ENCODE assay signal across 6 cellular contexts in the genomic region with DNA sequence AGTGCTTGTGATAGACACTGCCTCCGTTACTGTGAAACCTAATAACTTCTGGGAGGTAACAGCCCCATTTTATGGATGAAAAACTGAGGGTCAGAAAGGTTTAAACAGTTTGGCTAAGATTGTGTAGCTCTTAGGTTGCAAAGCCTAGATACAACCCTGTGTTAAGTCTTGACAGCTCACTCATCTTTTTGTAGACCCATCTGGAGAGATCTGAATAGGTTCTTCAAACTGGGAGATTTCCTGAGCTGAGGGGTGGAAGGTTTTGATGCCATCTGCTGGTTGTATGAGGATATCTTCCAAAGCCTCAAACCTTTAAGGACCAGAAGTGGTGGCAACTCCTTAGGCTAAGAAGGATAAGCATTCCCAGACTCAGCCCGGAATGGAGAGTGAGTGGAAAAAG. TPM values are rescaled to one million over a fixed set of nuclear protein-coding genes. Genes with fewer than 3 reads are reported as not detected.
A peak's percentile ranks its signal among the peaks of the same experiment; 100 is the strongest.
DNase-seq lines count a peak whose midpoint lies in the region; ATAC-seq, FAIRE-seq and TF ChIP-seq lines count a peak whose summit lies in the region.

No MANE protein-coding gene starts in this region.

- H3K4me1 ChIP-seq in endothelial cell of umbilical vein (ENCODE audit: control insufficient read depth, extremely low read depth, insufficient read depth, low read length), result peaks cover 24% of the 10 kb centered on the region
- peaks cover 0 to 5% of the 10 kb centered on the region in 2 donors for H3K4me1 ChIP-seq in aorta (ENCODE audit: control insufficient read depth in 1 of 2, insufficient read depth in 2 of 2, low read length in 2 of 2)

- dilution Hi-C loops in endothelial cell of umbilical vein (cut with MboI; ENCODE audit: extremely low pct_ligation_motif_present, low sequenced_read_pairs), result no loop called here

- DNase-seq in NCI-H1694 (lab: John Stamatoyannopoulos, UW) (peak; percentile 21), NCI-H1694 treated with DMSO at 0.1 percent for 48 hours (lab: John Stamatoyannopoulos, UW) (no peak), NCI-H524 (lab: John Stamatoyannopoulos, UW) (peak; percentile 58 to 78), endothelial cell of umbilical vein (ENCODE audit: low read depth, low spot score) (peak; percentile 46), superior temporal gyrus (ENCODE audit: extremely low spot score) (peak; percentile 75), aorta (no peak)

- H2AFZ ChIP-seq in endothelial cell of umbilical vein (ENCODE audit: low read depth, low read length), result no peak overlapping the region

- WGBS in aorta, 2 donors, result 58 to 70% methylated on average over 2 of the region's 2 CpGs

- TSS peak; percentile 3 for BruUV-seq in endothelial cell of umbilical vein (replicated peaks; lab: Mats Ljungman, UMichigan)

- H3K27me3 ChIP-seq in endothelial cell of umbilical vein (ENCODE audit: control insufficient read depth in 2 of 2, insufficient read depth in 2 of 2, low read length in 2 of 2) (peaks cover 10 to 13% of the 10 kb centered on the region in 2 experiments), aorta (ENCODE audit: control insufficient read depth in 1 of 2, insufficient read depth in 2 of 2, low read length in 1 of 2) (no peaks in the 10 kb centered on the region)

- H3K36me3 ChIP-seq in endothelial cell of umbilical vein (ENCODE audit: control insufficient read depth in 2 of 2, extremely low read depth in 1 of 2, insufficient read depth in 2 of 2, low read length in 2 of 2) (no peaks in the 10 kb centered on the region), aorta (ENCODE audit: control insufficient read depth in 1 of 2, insufficient read depth in 2 of 2, low read length in 1 of 2) (no peaks in the 10 kb centered on the region)

- POLR2A ChIA-PET in endothelial cell of umbilical vein (lab: Charles Lee), result interaction anchor here (0.5 to 1.5 kb wide), 4 partner anchors 73 to 234 kb away, joined by 3 to 4 read pairs (median 3); a partner anchor contains a TSS

- H3K9me3 ChIP-seq in endothelial cell of umbilical vein (replicated peaks; ENCODE audit: control insufficient read depth, insufficient read depth, low read length) (no peaks in the 10 kb centered on the region), aorta (ENCODE audit: control insufficient read depth, low read length) (no peaks in the 10 kb centered on the region)

- no peaks in the 10 kb centered on the region for H3K9me1 ChIP-seq in endothelial cell of umbilical vein (replicated peaks; ENCODE audit: control insufficient read depth, extremely low read depth, insufficient read depth, low read length)

- intact Hi-C loops in endothelial cell of umbilical vein (cut with micrococcal nuclease) (loop anchor here (1.0 kb wide), 6 partner anchors 73 to 927 kb away; a partner anchor contains a TSS), aorta (cut with DNase I) (loop anchor here (2.0 to 10.0 kb wide), 4 partner anchors 44 to 187 kb away; a partner anchor contains a TSS)

- no peak overlapping the region for H3K4me2 ChIP-seq in endothelial cell of umbilical vein (ENCODE audit: insufficient read depth, low read length)

- no peak for TF ChIP-seq POLR2A in endothelial cell of umbilical vein (IDR thresholded peaks at IDR 0.05; ENCODE audit: low read depth, low read length)

- H3K79me2 ChIP-seq in endothelial cell of umbilical vein (ENCODE audit: control insufficient read depth, insufficient read depth, low read length), result peaks cover 18% of the 10 kb centered on the region

- no peak overlapping the region for H3K4me3 ChIP-seq in endothelial cell of umbilical vein (replicated peaks in 1 of 3; ENCODE audit: insufficient read depth in 1 of 3, low read depth in 1 of 3, low read length in 3 of 3)
- no peak overlapping the region for H3K4me3 ChIP-seq in aorta (ENCODE audit: low read length in 2 of 2)

- peak; percentile 33 to 52 for TF ChIP-seq CTCF in endothelial cell of umbilical vein (IDR thresholded peaks at IDR 0.05; ENCODE audit: extremely low read depth in 1 of 2, insufficient read depth in 1 of 2, low read depth in 1 of 2, low read length in 2 of 2)

- peak; percentile 82 for FAIRE-seq in endothelial cell of umbilical vein (lab: Jason Lieb, UNC)

- CTCF ChIA-PET in endothelial cell of umbilical vein (lab: Charles Lee), result interaction anchor here (0.7 to 4.2 kb wide), 25 partner anchors 10 to 988 kb away, joined by 3 to 154 read pairs (median 4); a partner anchor contains a TSS

- H4K20me1 ChIP-seq in endothelial cell of umbilical vein (replicated peaks; ENCODE audit: control insufficient read depth, extremely low read depth, insufficient read depth, low read length), result no peaks in the 10 kb centered on the region

- H3K27ac ChIP-seq in endothelial cell of umbilical vein (ENCODE audit: insufficient read depth, low read depth, low read length), result no peak overlapping the region
- no peak overlapping the region for H3K27ac ChIP-seq in aorta (ENCODE audit: low read depth in 1 of 2, low read length in 2 of 2)

- no peak overlapping the region for H3K9ac ChIP-seq in endothelial cell of umbilical vein (replicated peaks; ENCODE audit: extremely low read depth, insufficient read depth, low read length)

- no peak for ATAC-seq in aorta (ENCODE audit: low FRiP score)

TF ChIP-seq in endothelial cell of umbilical vein, 7 proteins besides CTCF, POLR2A, EP300 and RAD21:
- TF ChIP-seq POLR2AphosphoS5 (IDR thresholded peaks at IDR 0.05; ENCODE audit: insufficient read depth, low read depth, low read length) (no peak), JUN (IDR thresholded peaks at IDR 0.05; ENCODE audit: borderline replicate concordance, insufficient read depth, insufficient read length, low read depth) (no peak), EZH2 (IDR thresholded peaks at IDR 0.05; ENCODE audit: borderline replicate concordance, low read depth, low read length, severe bottlenecking) (no peak), MYC (IDR thresholded peaks at IDR 0.05; ENCODE audit: low read depth, low read length) (no peak), GATA2 (IDR thresholded peaks at IDR 0.05; ENCODE audit: insufficient read depth, insufficient read length, low read depth, low read length) (no peak), FOS (IDR thresholded peaks at IDR 0.05; ENCODE audit: borderline replicate concordance, insufficient read depth, low read length) (no peak)
- TF ChIP-seq, protein P1, sequence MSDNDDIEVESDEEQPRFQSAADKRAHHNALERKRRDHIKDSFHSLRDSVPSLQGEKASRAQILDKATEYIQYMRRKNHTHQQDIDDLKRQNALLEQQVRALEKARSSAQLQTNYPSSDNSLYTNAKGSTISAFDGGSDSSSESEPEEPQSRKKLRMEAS (IDR thresholded peaks at IDR 0.05; ENCODE audit: insufficient read depth, insufficient read length), result no peak

RNA-seq across cellular contexts. Expression of a gene that starts 8.3 kb away (rescaled TPM):
- total RNA-seq in endothelial cell of umbilical vein (0.24 and 0.30 TPM in 2 replicates), aorta (1 to 10 TPM in 1 of 2 donors, under 1 TPM in 1; 0.97 to 1.8 TPM)
- polyA plus RNA-seq in endothelial cell of umbilical vein (0.03 and 0.06 TPM in 2 replicates), aorta (1 to 10 TPM; 3.0 to 6.2 TPM)
- 0.04 and 0.05 TPM in 2 replicates for polyA plus RNA-seq in endothelial cell of umbilical vein (2011; cell fraction: cytosol; rRNA removed)
- polyA plus RNA-seq in endothelial cell of umbilical vein (2011; cell fraction: nucleus; rRNA removed), result 0.34 and 0.39 TPM in 2 replicates
- polyA plus RNA-seq in endothelial cell of umbilical vein (2012), result 0.13 and 0.35 TPM in 2 replicates
- 0.17 TPM in 1 of 2 replicates, not detected in the other for polyA minus RNA-seq in endothelial cell of umbilical vein
- polyA minus RNA-seq in endothelial cell of umbilical vein (2011; cell fraction: cytosol; rRNA and poly(A)+ RNA removed), result not detected
- polyA minus RNA-seq in endothelial cell of umbilical vein (2011; cell fraction: nucleus; rRNA and poly(A)+ RNA removed), result 0.19 and 0.24 TPM in 2 replicates

RNA-seq across cellular contexts. Expression of a gene that starts 16.1 kb away (rescaled TPM):
- total RNA-seq in endothelial cell of umbilical vein, result 17.9 and 20.9 TPM in 2 replicates
- polyA plus RNA-seq in endothelial cell of umbilical vein, result 19.4 and 20.8 TPM in 2 replicates
- 22.1 and 25.0 TPM in 2 replicates for polyA plus RNA-seq in endothelial cell of umbilical vein (2011; cell fraction: cytosol; rRNA removed)
- polyA plus RNA-seq in endothelial cell of umbilical vein (2011; cell fraction: nucleus; rRNA removed), result 20.3 and 20.9 TPM in 2 replicates
- polyA plus RNA-seq in endothelial cell of umbilical vein (2012), result 19.1 and 25.1 TPM in 2 replicates
- 25.3 and 34.8 TPM in 2 replicates for polyA minus RNA-seq in endothelial cell of umbilical vein
- 11.5 TPM for polyA minus RNA-seq in endothelial cell of umbilical vein (2011; cell fraction: cytosol; rRNA and poly(A)+ RNA removed)
- polyA minus RNA-seq in endothelial cell of umbilical vein (2011; cell fraction: nucleus; rRNA and poly(A)+ RNA removed), result 6.2 and 9.1 TPM in 2 replicates
- total RNA-seq in aorta, result 10 to 100 TPM; 10.0 to 10.6 TPM
- 10 to 100 TPM in 1 of 2 donors, 1 to 10 TPM in 1; 6.7 to 10.8 TPM for polyA plus RNA-seq in aorta

RNA-seq across cellular contexts. Expression of a gene that starts 26.5 kb away (rescaled TPM):
- total RNA-seq in endothelial cell of umbilical vein, result 67.4 and 74.0 TPM in 2 replicates
- polyA plus RNA-seq in endothelial cell of umbilical vein, result 52.9 and 61.1 TPM in 2 replicates
- 49.5 and 54.7 TPM in 2 replicates for polyA plus RNA-seq in endothelial cell of umbilical vein (2011; cell fraction: cytosol; rRNA removed)
- polyA plus RNA-seq in endothelial cell of umbilical vein (2011; cell fraction: nucleus; rRNA removed), result 58.1 and 61.0 TPM in 2 replicates
- polyA plus RNA-seq in endothelial cell of umbilical vein (2012), result 54.9 and 55.5 TPM in 2 replicates
- polyA minus RNA-seq in endothelial cell of umbilical vein, result 110 and 138 TPM in 2 replicates
- polyA minus RNA-seq in endothelial cell of umbilical vein (2011; cell fraction: cytosol; rRNA and poly(A)+ RNA removed), result 31.7 TPM
- polyA minus RNA-seq in endothelial cell of umbilical vein (2011; cell fraction: nucleus; rRNA and poly(A)+ RNA removed), result 34.6 and 49.5 TPM in 2 replicates
- total RNA-seq in aorta, result 10 to 100 TPM; 47.9 to 51.0 TPM
- polyA plus RNA-seq in aorta, result 10 to 100 TPM; 11.3 to 17.6 TPM

RNA-seq across cellular contexts. Expression of a gene that starts 43.9 kb away (rescaled TPM):
- total RNA-seq in endothelial cell of umbilical vein (not detected in 2 replicates), aorta (1,000 to 10,000 TPM in 1 of 2 donors, 100 to 1,000 TPM in 1; 723 to 1,015 TPM)
- polyA plus RNA-seq in endothelial cell of umbilical vein (0.30 TPM in 1 of 2 replicates, not detected in the other), aorta (100 to 1,000 TPM; 473 to 867 TPM)
- 0.08 TPM in 1 of 2 replicates, not detected in the other for polyA plus RNA-seq in endothelial cell of umbilical vein (2011; cell fraction: cytosol; rRNA removed)
- polyA plus RNA-seq in endothelial cell of umbilical vein (2011; cell fraction: nucleus; rRNA removed), result 0.16 TPM in 1 of 2 replicates, not detected in the other
- 0.12 and 1.0 TPM in 2 replicates for polyA plus RNA-seq in endothelial cell of umbilical vein (2012)
- polyA minus RNA-seq in endothelial cell of umbilical vein, result not detected in 2 replicates
- not detected for polyA minus RNA-seq in endothelial cell of umbilical vein (2011; cell fraction: cytosol; rRNA and poly(A)+ RNA removed)
- polyA minus RNA-seq in endothelial cell of umbilical vein (2011; cell fraction: nucleus; rRNA and poly(A)+ RNA removed), result not detected in 2 replicates

Comparison
In these comparisons a context has a peak if more than half of its experiments do, and no peak if none do; other contexts are left out.
1. DNase-seq: peak in NCI-H1694 (single experiment), NCI-H524 (2 of 2), endothelial cell of umbilical vein (single experiment) and superior temporal gyrus (single experiment); none in NCI-H1694 treated with DMSO at 0.1 percent for 48 hours (single experiment) and aorta (0 of 2).